Comparison of ENCODE assay signal across 19 cellular contexts in genomic region chr14:32421781-32422180, GRCh38.
DNase-seq lines count a peak whose midpoint lies in the region; ATAC-seq and TF ChIP-seq lines count a peak whose summit lies in the region.
"Had no signal": no experiment of that assay in that cellular context is flagged by ENCODE, and none has a peak within 500 bp of the region (broad histone marks: within the 10 kb centered on the region; RNA-seq: fewer than 3 reads in every experiment).

No MANE protein-coding gene starts in this region.

- no peak for TF ChIP-seq CTCF in AG10803 (conservative IDR thresholded peaks at IDR 0.05; ENCODE audit: low read length)
- TF ChIP-seq CTCF in stomach (IDR thresholded peaks at IDR 0.05), result no peak
- no peak for TF ChIP-seq CTCF in GM13977 (IDR thresholded peaks at IDR 0.05; ENCODE audit: extremely low read depth, insufficient read depth, missing control alignments)

- H3K4me3 ChIP-seq in AG10803 (ENCODE audit: low read length), result no peak overlapping the region
- no peak overlapping the region for H3K4me3 ChIP-seq in SJSA1
- no peak overlapping the region for H3K4me3 ChIP-seq in stomach
- H3K4me3 ChIP-seq: BLaER1 treated with 17β-estradiol and CSF1 and Interleukin-3, amounts not matched to agents 10 nM and 100 nM; GM12878; GM23338 had no signal

- H3K27me3 ChIP-seq in SJSA1 (replicated peaks) (no peaks in the 10 kb centered on the region), stomach (no peaks in the 10 kb centered on the region)
- H3K27me3 ChIP-seq: BE2C; BLaER1 treated with 17β-estradiol and CSF1 and Interleukin-3, amounts not matched to agents 10 nM and 100 nM had no signal

- TF ChIP-seq EP300 in stomach (IDR thresholded peaks at IDR 0.05), result no peak

- ATAC-seq in Right ventricle myocardium superior (ENCODE audit: poor library complexity), result no peak
- ATAC-seq: GM12878, GM23338, HCT116 had no signal

- in situ Hi-C loops in GM13977 (cut with MboI; ENCODE audit: low pct_unique_long_range_greater_than_20kb, low sequenced_read_pairs, unreplicated experiment), result no loop called here

- DNase-seq in AG10803 (ENCODE audit: low read depth), result peak; percentile 29
- DNase-seq in SJSA1 (ENCODE audit: low read depth in 1 of 2, low spot score in 2 of 2), result no peak
- peak; percentile 29 for DNase-seq in kidney tubule cell (ENCODE audit: low spot score)
- no peak for DNase-seq in stomach
- DNase-seq in GM13977 (ENCODE audit: low spot score), result no peak
- no peak for DNase-seq in Right ventricle myocardium superior
- DNase-seq: AML-193; BE2C; CD4-positive, alpha-beta T cell; CD8-positive, alpha-beta memory T cell; DMS53; DMS79 treated with DMSO at 0.1 percent for 48 hours; GDM1; H9 had no signal

- H3K4me1 ChIP-seq in SJSA1 (replicated peaks), result peaks cover 28% of the 10 kb centered on the region
- peaks cover 0 to 11% (median 0%) of the 10 kb centered on the region in 4 donors for H3K4me1 ChIP-seq in stomach
- H3K4me1 ChIP-seq: BLaER1 treated with 17β-estradiol and CSF1 and Interleukin-3, amounts not matched to agents 10 nM and 100 nM had no signal

- no peak for TF ChIP-seq POLR2A in stomach (IDR thresholded peaks at IDR 0.05)

- intact Hi-C loops in stomach (cut with DNase I; ENCODE audit: low total_unique reads), result no loop called here
- intact Hi-C loops in Right ventricle myocardium superior (cut with DNase I), result no loop called here

- no peaks in the 10 kb centered on the region for H3K9me3 ChIP-seq in SJSA1 (replicated peaks)
- H3K9me3 ChIP-seq in stomach, result peaks cover 0 to 9% (median 3%) of the 10 kb centered on the region in 4 donors
- H3K9me3 ChIP-seq: BE2C had no signal

- H3K27ac ChIP-seq in SJSA1 (peak overlapping the region; percentile 21; the same call in 1 of the 2 replicates), stomach (no peak overlapping the region)
- H3K27ac ChIP-seq: 22Rv1; BLaER1 treated with 17β-estradiol and CSF1 and Interleukin-3, amounts not matched to agents 10 nM and 100 nM had no signal

- WGBS in stomach, 5 donors, result 75 to 91% (median 85%) methylated on average over 1 of the region's 1 CpG

- H3K36me3 ChIP-seq in SJSA1 (no peaks in the 10 kb centered on the region), stomach (no peaks in the 10 kb centered on the region)
- H3K36me3 ChIP-seq: BE2C; BLaER1 treated with 17β-estradiol and CSF1 and Interleukin-3, amounts not matched to agents 10 nM and 100 nM had no signal

Comparison
In these comparisons a context has a peak if more than half of its experiments do, and no peak if none do; other contexts are left out.
1. DNase-seq: peak in AG10803 (single experiment) and kidney tubule cell (single experiment); none in SJSA1 (0 of 2), stomach (single experiment), GM13977 (single experiment) and Right ventricle myocardium superior (single experiment).